In the genomic region with DNA sequence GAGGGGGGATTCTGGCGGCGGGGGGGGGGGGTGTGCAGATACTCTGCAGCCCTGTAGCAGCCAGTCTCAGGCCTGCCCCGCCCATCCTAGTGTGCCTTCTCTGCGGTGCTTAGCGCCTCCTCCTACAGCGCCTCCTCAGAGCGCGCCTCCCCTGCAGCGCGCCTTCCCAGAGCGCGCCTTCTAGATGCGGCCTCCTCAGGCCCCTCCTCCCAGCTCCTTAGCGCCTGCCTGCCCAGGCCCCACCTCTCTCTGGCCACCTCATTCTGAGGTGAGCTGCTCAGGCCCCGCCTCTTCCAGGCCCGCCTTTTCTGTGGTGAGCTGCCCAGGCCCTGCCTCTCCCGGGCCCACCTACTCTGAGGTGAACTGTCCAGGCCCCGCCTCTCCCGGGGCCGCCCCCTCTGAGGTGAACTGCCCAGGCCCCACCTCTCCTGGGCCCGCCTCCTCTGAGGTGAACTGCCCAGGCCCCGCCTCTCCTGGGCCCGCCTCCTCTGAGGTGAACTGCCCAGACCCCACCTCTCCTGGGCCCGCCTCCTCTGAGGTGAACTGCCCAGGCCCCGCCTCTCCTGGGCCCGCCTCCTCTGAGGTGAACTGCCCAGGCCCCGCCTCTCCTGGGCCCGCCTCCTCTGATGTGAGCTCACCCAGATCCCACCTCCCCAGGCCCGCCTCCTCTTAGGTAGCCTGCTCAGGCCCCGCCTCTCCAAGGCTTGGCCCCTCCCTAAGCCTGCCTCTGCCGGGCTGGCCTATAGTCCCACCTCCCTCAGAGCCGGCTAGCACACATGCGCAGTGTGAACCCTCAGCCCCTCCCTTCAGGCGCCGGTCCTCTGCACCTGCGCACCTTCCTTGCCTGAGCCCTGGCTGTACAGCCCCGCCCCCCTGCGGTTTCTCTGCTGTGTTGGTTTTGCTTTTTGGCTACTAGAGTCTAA, we compare ENCODE assay signal across 8 cellular contexts. TPM values are rescaled to one million over a fixed set of nuclear protein-coding genes. Genes with fewer than 3 reads are reported as not detected.
DNase-seq lines count a peak whose midpoint lies in the region; ATAC-seq and TF ChIP-seq lines count a peak whose summit lies in the region.

No MANE protein-coding gene starts in this region.

- H3K4me1 Mint-ChIP-seq in activated naive CD8-positive, alpha-beta T cell treated with anti-CD3 and anti-CD28 coated beads for 36 hours = peaks cover 9% of the 10 kb centered on the region

- ATAC-seq in HG02759 (IDR thresholded peaks at IDR 0.05; ENCODE audit: unreplicated experiment) (peak; percentile 85), Right ventricle myocardium inferior (peak; percentile 96)

- in situ Hi-C loops in transverse colon (cut with MboI; ENCODE audit: low pct_ligation_motif_present in 1 of 4, low pct_unique_long_range_greater_than_20kb in 1 of 4, low sequenced_read_pairs in 3 of 4) = no loop called here

- peak overlapping the region; percentile 81 for H3K4me3 Mint-ChIP-seq in activated naive CD8-positive, alpha-beta T cell treated with anti-CD3 and anti-CD28 coated beads for 36 hours

- no peak for TF ChIP-seq EP300 in transverse colon (IDR thresholded peaks at IDR 0.05; ENCODE audit: low read depth)

- H3K27me3 ChIP-seq in transverse colon = peaks cover 35% of the 10 kb centered on the region

- no peaks in the 10 kb centered on the region for H3K36me3 ChIP-seq in transverse colon

- no peak for TF ChIP-seq POLR2A in transverse colon (IDR thresholded peaks at IDR 0.05)

- POLR2A ChIA-PET in GM10248 (lab: Yijun Ruan, JAX) = interaction anchor here (0.7 kb wide), 1 partner anchor 609 kb away, joined by 6 read pairs; no protein-coding TSS in a partner anchor

- H3K9me3 ChIP-seq in transverse colon = no peaks in the 10 kb centered on the region

- no peaks in the 10 kb centered on the region for H3K36me3 Mint-ChIP-seq in activated naive CD8-positive, alpha-beta T cell treated with anti-CD3 and anti-CD28 coated beads for 36 hours

- H3K27ac Mint-ChIP-seq in activated naive CD8-positive, alpha-beta T cell treated with anti-CD3 and anti-CD28 coated beads for 36 hours = no peak overlapping the region

- H3K27me3 Mint-ChIP-seq in activated naive CD8-positive, alpha-beta T cell treated with anti-CD3 and anti-CD28 coated beads for 36 hours = peaks cover 40% of the 10 kb centered on the region

- no peak for TF ChIP-seq CTCF in GM10248 (IDR thresholded peaks at IDR 0.05; ENCODE audit: control extremely low read depth, extremely low read depth, low read depth, missing control alignments)
- TF ChIP-seq CTCF in transverse colon (IDR thresholded peaks at IDR 0.05) = no peak

- H3K27ac ChIP-seq in transverse colon = peak overlapping the region; percentile 42 to 77 (median 70)

- intact Hi-C loops in Right ventricle myocardium inferior (cut with DNase I) (loop anchor here (2.0 to 5.0 kb wide), 2 partner anchors 146 to 205 kb away; no protein-coding TSS in a partner anchor), transverse colon (cut with DNase I; ENCODE audit: low total_unique reads) (loop anchor here (5.0 kb wide), 1 partner anchor 361 kb away; no protein-coding TSS in a partner anchor)

- no peaks in the 10 kb centered on the region for H3K9me3 Mint-ChIP-seq in activated naive CD8-positive, alpha-beta T cell treated with anti-CD3 and anti-CD28 coated beads for 36 hours

- 60 to 61% methylated on average over 1 to 38 of the region's 38 CpGs for WGBS in transverse colon (ENCODE audit: low coverage in 1 of 2), 2 donors

- DNase-seq in GM10248 (ENCODE audit: extremely low spot score) (peak; percentile 82), NCI-H1105 treated with DMSO at 0.1 percent for 48 hours (lab: John Stamatoyannopoulos, UW) (peak; percentile 95), SKM-1 treated with dmso at 0.1 percent for 144 hours (lab: John Stamatoyannopoulos, UW; ENCODE audit: unreplicated experiment) (peak; percentile 88), Right ventricle myocardium inferior (ENCODE audit: missing footprints) (peak; percentile 97), pons (ENCODE audit: low spot score) (peak; percentile 96), transverse colon (peak; percentile 96)
- peak; percentile 91 for DNase-seq in activated naive CD8-positive, alpha-beta T cell treated with anti-CD3 and anti-CD28 coated beads for 36 hours

- CTCF ChIA-PET in GM10248 (lab: Yijun Ruan, JAX) = interaction anchor here (0.6 to 3.7 kb wide), 6 partner anchors 16 to 208 kb away, joined by 3 to 19 read pairs (median 10); no protein-coding TSS in a partner anchor

- peaks cover 0 to 35% (median 9%) of the 10 kb centered on the region in 4 donors for H3K4me1 ChIP-seq in transverse colon

- peak overlapping the region in 3 of 4 donors; percentile 12 to 66 (median 39) for H3K4me3 ChIP-seq in transverse colon

RNA-seq across cellular contexts. Expression of a gene that starts 2.1 kb away (rescaled TPM):
- total RNA-seq in activated naive CD8-positive, alpha-beta T cell treated with anti-CD3 and anti-CD28 coated beads for 36 hours = under 1 TPM in 1 of 2 experiments, not detected in 1; 0.19 TPM
- total RNA-seq in Right ventricle myocardium inferior (23.7 TPM), transverse colon (10 to 100 TPM; 24.1 to 62.1 (median 33.2) TPM)

Comparison
In these comparisons a context has a peak if more than half of its experiments do, and no peak if none do; other contexts are left out.
1. Peak in every context shown above with its lines: DNase-seq, ATAC-seq, H3K4me3 ChIP-seq and H3K27ac ChIP-seq.
2. RNA of a gene that starts 2.1 kb away (total RNA-seq): 24.1 to 62.1 TPM in transverse colon and 23.7 TPM in Right ventricle myocardium inferior (single experiment); 0.19 TPM in activated naive CD8-positive, alpha-beta T cell treated with anti-CD3 and anti-CD28 coated beads for 36 hours; every median in the first group is over 10 times any median in the second.